ENCODE assay signal across 13 cellular contexts in genomic region chr1:79005945-79006344, GRCh38. TPM values are rescaled to one million over a fixed set of nuclear protein-coding genes. Genes with fewer than 3 reads are reported as not detected.
DNase-seq lines count a peak whose midpoint lies in the region; ATAC-seq and TF ChIP-seq lines count a peak whose summit lies in the region.
"Had no signal": no experiment of that assay in that cellular context is flagged by ENCODE, and none has a peak within 500 bp of the region (broad histone marks: within the 10 kb centered on the region; RNA-seq: fewer than 3 reads in every experiment).

No MANE protein-coding gene starts in this region.

- peak overlapping the region; percentile 70 for H3K4me3 Mint-ChIP-seq in osteocyte (ENCODE audit: unreplicated experiment)
- no peak overlapping the region for H3K4me3 Mint-ChIP-seq in activated T-cell treated with anti-CD3 and anti-CD28 coated beads, Interleukin-2, amount 50 U/mL, for 24 hours
- H3K4me3 Mint-ChIP-seq: stimulated activated naive B cell treated with anti-CD40 and anti-IgM and Interleukin-4, amounts not matched to agents 10 μg/mL and 1 μg/mL and 100 μg/mL, for 72 hours had no signal

- H3K9me3 Mint-ChIP-seq in osteocyte (ENCODE audit: unreplicated experiment), result no peaks in the 10 kb centered on the region
- H3K9me3 Mint-ChIP-seq in activated T-cell treated with anti-CD3 and anti-CD28 coated beads, Interleukin-2, amount 50 U/mL, for 24 hours, result no peaks in the 10 kb centered on the region

- peaks cover 3% of the 10 kb centered on the region for H3K4me1 ChIP-seq in adipocyte (ENCODE audit: control insufficient read depth, insufficient read depth, low read length)
- no peaks in the 10 kb centered on the region for H3K4me1 ChIP-seq in hepatocyte (ENCODE audit: insufficient read depth)

- 41% methylated on average over 4 of the region's 4 CpGs for WGBS in hepatocyte (ENCODE audit: low lambda C conversion rate, missing lambda C conversion rate)

- no peaks in the 10 kb centered on the region for H3K9me2 ChIP-seq in hepatocyte (replicated peaks; ENCODE audit: insufficient read depth)

- H2AFZ ChIP-seq in hepatocyte, result peak overlapping the region; percentile 79

- no peaks in the 10 kb centered on the region for H3K9me3 ChIP-seq in adipocyte (ENCODE audit: control insufficient read depth, low read length)
- H3K9me3 ChIP-seq in hepatocyte (ENCODE audit: low read depth), result no peaks in the 10 kb centered on the region

- H3K4me3 ChIP-seq in adipocyte (ENCODE audit: low read length), result peak overlapping the region; percentile 90
- no peak overlapping the region for H3K4me3 ChIP-seq in hepatocyte
- H3K4me3 ChIP-seq: K562 had no signal

- H3K36me3 ChIP-seq in adipocyte (ENCODE audit: control insufficient read depth, insufficient read depth, low read length, severe bottlenecking) (no peaks in the 10 kb centered on the region), hepatocyte (replicated peaks; ENCODE audit: insufficient read depth, low read depth) (no peaks in the 10 kb centered on the region)

- no peaks in the 10 kb centered on the region for H4K20me1 ChIP-seq in hepatocyte (ENCODE audit: insufficient read depth, poor library complexity, severe bottlenecking)

- peak overlapping the region; percentile 59 for H3K27ac Mint-ChIP-seq in osteocyte (ENCODE audit: unreplicated experiment)
- H3K27ac Mint-ChIP-seq in activated T-cell treated with anti-CD3 and anti-CD28 coated beads, Interleukin-2, amount 50 U/mL, for 24 hours, result no peak overlapping the region
- H3K27ac Mint-ChIP-seq: stimulated activated naive B cell treated with anti-CD40 and anti-IgM and Interleukin-4, amounts not matched to agents 10 μg/mL and 1 μg/mL and 100 μg/mL, for 72 hours had no signal

- H3K4me2 ChIP-seq in hepatocyte, result peak overlapping the region; percentile 81

- no peaks in the 10 kb centered on the region for H3K27me3 Mint-ChIP-seq in osteocyte (ENCODE audit: unreplicated experiment)
- peaks cover 10% of the 10 kb centered on the region for H3K27me3 Mint-ChIP-seq in activated T-cell treated with anti-CD3 and anti-CD28 coated beads, Interleukin-2, amount 50 U/mL, for 24 hours
- H3K27me3 Mint-ChIP-seq: stimulated activated naive B cell treated with anti-CD40 and anti-IgM and Interleukin-4, amounts not matched to agents 10 μg/mL and 1 μg/mL and 100 μg/mL, for 72 hours had no signal

- no peaks in the 10 kb centered on the region for H3K36me3 Mint-ChIP-seq in osteocyte (ENCODE audit: unreplicated experiment)
- no peaks in the 10 kb centered on the region for H3K36me3 Mint-ChIP-seq in activated T-cell treated with anti-CD3 and anti-CD28 coated beads, Interleukin-2, amount 50 U/mL, for 24 hours (ENCODE audit: low read depth)
- H3K36me3 Mint-ChIP-seq: stimulated activated naive B cell treated with anti-CD40 and anti-IgM and Interleukin-4, amounts not matched to agents 10 μg/mL and 1 μg/mL and 100 μg/mL, for 72 hours had no signal

- DNase-seq in AG08396 (ENCODE audit: low spot score), result peak; percentile 2
- peak; percentile 24 for DNase-seq in adipocyte (ENCODE audit: low read depth)
- no peak for DNase-seq in hepatocyte (ENCODE audit: low spot score)
- no peak for DNase-seq in osteocyte (ENCODE audit: extremely low spot score, unreplicated experiment)
- no peak for DNase-seq in NCI-H748 (lab: John Stamatoyannopoulos, UW; ENCODE audit: unreplicated experiment)
- no peak for DNase-seq in activated T-cell treated with anti-CD3 and anti-CD28 coated beads, Interleukin-2, amount 50 U/mL, for 24 hours
- DNase-seq: C1 segment of cervical spinal cord; NCI-H446; stimulated activated CD4-positive, alpha-beta T cell treated with anti-CD3 and anti-CD28 coated beads, Interleukin-12 subunit alpha, Interleukin-12 subunit beta, amount 100 ng/mL, for 4 hours; stimulated activated naive B cell treated with anti-CD40 and anti-IgM and Interleukin-4, amounts not matched to agents 10 μg/mL and 1 μg/mL and 100 μg/mL, for 72 hours had no signal

- ATAC-seq in HG03571 (IDR thresholded peaks at IDR 0.05; ENCODE audit: unreplicated experiment) (no peak), GM19455 (IDR thresholded peaks at IDR 0.05; ENCODE audit: unreplicated experiment) (no peak)
- ATAC-seq: K562; stimulated activated naive B cell treated with anti-CD40 and anti-IgM and Interleukin-4, amounts not matched to agents 10 μg/mL and 1 μg/mL and 100 μg/mL, for 72 hours had no signal

- no peaks in the 10 kb centered on the region for H3K79me2 ChIP-seq in hepatocyte

- H3K9ac ChIP-seq in adipocyte (ENCODE audit: low read length), result peak overlapping the region; percentile 87

- H3K27me3 ChIP-seq in adipocyte (replicated peaks; ENCODE audit: control insufficient read depth, insufficient read depth, low read length), result no peaks in the 10 kb centered on the region
- peaks cover 14% of the 10 kb centered on the region for H3K27me3 ChIP-seq in hepatocyte

- peaks cover 3% of the 10 kb centered on the region for H3K4me1 Mint-ChIP-seq in osteocyte (ENCODE audit: unreplicated experiment)
- H3K4me1 Mint-ChIP-seq in activated T-cell treated with anti-CD3 and anti-CD28 coated beads, Interleukin-2, amount 50 U/mL, for 24 hours (ENCODE audit: low read depth), result no peaks in the 10 kb centered on the region
- H3K4me1 Mint-ChIP-seq: stimulated activated naive B cell treated with anti-CD40 and anti-IgM and Interleukin-4, amounts not matched to agents 10 μg/mL and 1 μg/mL and 100 μg/mL, for 72 hours had no signal

- TF ChIP-seq CTCF in hepatocyte (IDR thresholded peaks at IDR 0.05; ENCODE audit: poor library complexity) (no peak), osteocyte (IDR thresholded peaks at IDR 0.05) (no peak)

- no peak overlapping the region for H3K27ac ChIP-seq in hepatocyte

RNA-seq across cellular contexts. Expression of gene ADGRL4, which starts 0.6 kb away (rescaled TPM):
- 1.7 and 2.2 TPM in 2 replicates for total RNA-seq in hepatocyte
- polyA plus RNA-seq in hepatocyte, result 0.44 and 2.4 TPM in 2 replicates
- total RNA-seq in osteocyte, result 8.2 and 9.5 TPM in 2 replicates
- total RNA-seq: K562 had no signal
- polyA plus RNA-seq: K562 had no signal

Comparison
In these comparisons a context has a peak if more than half of its experiments do, and no peak if none do; other contexts are left out.
1. DNase-seq: peak in AG08396 (single experiment) and adipocyte (single experiment); none in hepatocyte (single experiment), osteocyte (single experiment), NCI-H748 (single experiment) and activated T-cell treated with anti-CD3 and anti-CD28 coated beads, Interleukin-2, amount 50 U/mL, for 24 hours (single experiment).